19 cellular contexts compared by ENCODE assay signal in genomic region chr10:62694537-62695126, GRCh38.
DNase-seq lines count a peak whose midpoint lies in the region; ATAC-seq, FAIRE-seq and TF ChIP-seq lines count a peak whose summit lies in the region.
"Had no signal": no experiment of that assay in that cellular context is flagged by ENCODE, and none has a peak within 500 bp of the region (broad histone marks: within the 10 kb centered on the region; RNA-seq: fewer than 3 reads in every experiment).

No MANE protein-coding gene starts in this region.

- H2AFZ ChIP-seq in endothelial cell of umbilical vein (ENCODE audit: low read depth, low read length), result no peak overlapping the region
- H2AFZ ChIP-seq in H9 (ENCODE audit: low read length), result no peak overlapping the region
- H2AFZ ChIP-seq: PC-9 had no signal

- H3K79me2 ChIP-seq in endothelial cell of umbilical vein (ENCODE audit: control insufficient read depth, insufficient read depth, low read length) (no peaks in the 10 kb centered on the region), H9 (ENCODE audit: insufficient read depth, low read length) (no peaks in the 10 kb centered on the region)

- no peaks in the 10 kb centered on the region for H3K79me1 ChIP-seq in H9 (ENCODE audit: insufficient read depth, low read depth, low read length, poor library complexity, severe bottlenecking)

- no peak overlapping the region for H2BK15ac ChIP-seq in H9 (ENCODE audit: low read depth, low read length)

- intact Hi-C loops in endothelial cell of umbilical vein (cut with micrococcal nuclease), result no loop called here

- H2BK12ac ChIP-seq in H9 (ENCODE audit: insufficient read length, low read depth, low read length), result no peak overlapping the region

- BruUV-seq in endothelial cell of umbilical vein (replicated peaks; lab: Mats Ljungman, UMichigan), result no TSS peak

- no peak overlapping the region for H2BK120ac ChIP-seq in H9 (ENCODE audit: low read depth, low read length, poor library complexity, severe bottlenecking)

- H3K27me3 Mint-ChIP-seq in CD8-positive, alpha-beta memory T cell, result no peaks in the 10 kb centered on the region
- H3K27me3 Mint-ChIP-seq in T-cell, result no peaks in the 10 kb centered on the region
- H3K27me3 Mint-ChIP-seq in stimulated activated memory B cell treated with anti-CD40 and anti-IgM and Interleukin-4, amounts not matched to agents 10 μg/mL and 1 μg/mL and 100 μg/mL, for 72 hours, result no peaks in the 10 kb centered on the region
- H3K27me3 Mint-ChIP-seq in H9 (ENCODE audit: low read depth), result no peaks in the 10 kb centered on the region

- peak overlapping the region; percentile 48 to 88 (median 74) for H3K27ac Mint-ChIP-seq in CD8-positive, alpha-beta memory T cell
- H3K27ac Mint-ChIP-seq in T-cell (peak overlapping the region; percentile 13 to 40), H9 (no peak overlapping the region)
- H3K27ac Mint-ChIP-seq in stimulated activated memory B cell treated with anti-CD40 and anti-IgM and Interleukin-4, amounts not matched to agents 10 μg/mL and 1 μg/mL and 100 μg/mL, for 72 hours, result peak overlapping the region; percentile 12

- no peak overlapping the region for H3K56ac ChIP-seq in H9 (ENCODE audit: insufficient read length, low read depth, low read length)

- H2BK20ac ChIP-seq in H9 (ENCODE audit: low read depth, low read length, poor library complexity, severe bottlenecking), result no peak overlapping the region

- no peaks in the 10 kb centered on the region for H4K20me1 ChIP-seq in endothelial cell of umbilical vein (replicated peaks; ENCODE audit: control insufficient read depth, extremely low read depth, insufficient read depth, low read length)
- no peaks in the 10 kb centered on the region for H4K20me1 ChIP-seq in H9 (ENCODE audit: control insufficient read depth, insufficient read depth, insufficient read length)
- H4K20me1 ChIP-seq: BLaER1 treated with 17β-estradiol and CSF1 and Interleukin-3, amounts not matched to agents 10 nM and 100 nM had no signal

- peaks cover 9 to 14% (median 11%) of the 10 kb centered on the region in 5 donors for H3K9me3 Mint-ChIP-seq in CD8-positive, alpha-beta memory T cell
- H3K9me3 Mint-ChIP-seq in T-cell (peaks cover 5 to 14% (median 9%) of the 10 kb centered on the region in 3 donors), H9 (peaks cover 15% of the 10 kb centered on the region in 2 experiments)
- peaks cover 10% of the 10 kb centered on the region for H3K9me3 Mint-ChIP-seq in stimulated activated memory B cell treated with anti-CD40 and anti-IgM and Interleukin-4, amounts not matched to agents 10 μg/mL and 1 μg/mL and 100 μg/mL, for 72 hours

- H3K36me3 ChIP-seq in CD8-positive, alpha-beta memory T cell (ENCODE audit: insufficient read depth, low read length), result no peaks in the 10 kb centered on the region
- H3K36me3 ChIP-seq in endothelial cell of umbilical vein (ENCODE audit: control insufficient read depth in 2 of 2, extremely low read depth in 1 of 2, insufficient read depth in 2 of 2, low read length in 2 of 2), result no peaks in the 10 kb centered on the region
- H3K36me3 ChIP-seq: BLaER1 treated with 17β-estradiol and CSF1 and Interleukin-3, amounts not matched to agents 10 nM and 100 nM had no signal

- no peak overlapping the region for H2AK5ac ChIP-seq in H9 (ENCODE audit: insufficient read length, low read length)

- no peak overlapping the region for H3K14ac ChIP-seq in H9 (ENCODE audit: insufficient read depth, low read length)

- no peak overlapping the region for H2BK5ac ChIP-seq in H9 (ENCODE audit: insufficient read length, low read length)

- H3K18ac ChIP-seq in H9 (ENCODE audit: insufficient read length, low read depth, low read length), result no peak overlapping the region

- H4K5ac ChIP-seq in H9 (ENCODE audit: insufficient read length, low read depth, low read length), result no peak overlapping the region

- H3K4me3 Mint-ChIP-seq in CD8-positive, alpha-beta memory T cell, result peak overlapping the region in 6 of 7 donors; percentile 2 to 58 (median 26)
- H3K4me3 Mint-ChIP-seq in T-cell, result no peak overlapping the region
- H3K4me3 Mint-ChIP-seq in stimulated activated memory B cell treated with anti-CD40 and anti-IgM and Interleukin-4, amounts not matched to agents 10 μg/mL and 1 μg/mL and 100 μg/mL, for 72 hours, result no peak overlapping the region
- H3K4me3 Mint-ChIP-seq in H9, result no peak overlapping the region

- peak in 2 of 5 donors; percentile 14 to 22 for DNase-seq in CD8-positive, alpha-beta memory T cell
- DNase-seq in T-cell (peak in 1 of 34 experiments; percentile 36), endothelial cell of umbilical vein (ENCODE audit: low read depth, low spot score) (peak; percentile 10), H9 (no peak)
- DNase-seq: DND-41, NCI-H1436, NCI-H1930, NCI-H226, NCI-H524, PC-9, SIG-M5 had no signal

- H4K8ac ChIP-seq in H9 (replicated peaks; ENCODE audit: insufficient read length, low read depth, low read length), result no peak overlapping the region

- H3K4me1 ChIP-seq in CD8-positive, alpha-beta memory T cell (ENCODE audit: insufficient read depth, low read length), result peaks cover 34% of the 10 kb centered on the region
- peaks cover 8% of the 10 kb centered on the region for H3K4me1 ChIP-seq in endothelial cell of umbilical vein (ENCODE audit: control insufficient read depth, extremely low read depth, insufficient read depth, low read length)
- H3K4me1 ChIP-seq in H9 (ENCODE audit: insufficient read depth, low read length), result peaks cover 5% of the 10 kb centered on the region; the same call in 1 of the 2 replicates

- POLR2A ChIA-PET in CD8-positive, alpha-beta memory T cell (lab: Charles Lee), result no interaction called here
- POLR2A ChIA-PET in T-cell (lab: Charles Lee), result no interaction called here
- POLR2A ChIA-PET in endothelial cell of umbilical vein (lab: Charles Lee), result no interaction called here

- no peaks in the 10 kb centered on the region for H3K23me2 ChIP-seq in H9 (ENCODE audit: insufficient read length, low read depth, low read length, poor library complexity, severe bottlenecking)

- H3T11ph ChIP-seq in H9 (ENCODE audit: low read length), result no peak overlapping the region

- dilution Hi-C loops in endothelial cell of umbilical vein (cut with MboI; ENCODE audit: extremely low pct_ligation_motif_present, low sequenced_read_pairs), result no loop called here

- H3K4me2 ChIP-seq in endothelial cell of umbilical vein (ENCODE audit: insufficient read depth, low read length) (no peak overlapping the region), H9 (ENCODE audit: insufficient read depth, insufficient read length, low read length) (no peak overlapping the region)
- H3K4me2 ChIP-seq: KMS-11, PC-9 had no signal

- ATAC-seq in T-cell (replicated peaks in 1 of 4) (peak in 2 of 4 experiments; percentile 29 to 66), GM18498 (IDR thresholded peaks at IDR 0.05; ENCODE audit: unreplicated experiment) (no peak), GM18909 (IDR thresholded peaks at IDR 0.05; ENCODE audit: poor library complexity, unreplicated experiment) (no peak)
- no peak for ATAC-seq in stimulated activated memory B cell treated with anti-CD40 and anti-IgM and Interleukin-4, amounts not matched to agents 10 μg/mL and 1 μg/mL and 100 μg/mL, for 72 hours

- no peak overlapping the region for H3K27ac ChIP-seq in CD8-positive, alpha-beta memory T cell (ENCODE audit: low read depth, low read length)
- H3K27ac ChIP-seq in endothelial cell of umbilical vein (ENCODE audit: insufficient read depth, low read depth, low read length) (no peak overlapping the region), H9 (ENCODE audit: insufficient read length, low read depth, low read length) (no peak overlapping the region)
- H3K27ac ChIP-seq: KMS-11, PC-9, RWPE1 had no signal

- no peak overlapping the region for H3K4me3 ChIP-seq in CD8-positive, alpha-beta memory T cell (ENCODE audit: low read length)
- no peak overlapping the region for H3K4me3 ChIP-seq in endothelial cell of umbilical vein (replicated peaks in 1 of 3; ENCODE audit: insufficient read depth in 1 of 3, low read depth in 1 of 3, low read length in 3 of 3)
- H3K4me3 ChIP-seq: BLaER1 treated with 17β-estradiol and CSF1 and Interleukin-3, amounts not matched to agents 10 nM and 100 nM; PC-9 had no signal

- no peak overlapping the region for H3K4ac ChIP-seq in H9 (ENCODE audit: low read depth, low read length)

- WGBS in H9 (ENCODE audit: extremely low coverage, insufficient read length, low lambda C conversion rate), result no CpG with 5 or more reads among the region's 3 CpGs

- peaks cover 9% of the 10 kb centered on the region for H3K9me3 ChIP-seq in CD8-positive, alpha-beta memory T cell (ENCODE audit: low read length)
- H3K9me3 ChIP-seq in endothelial cell of umbilical vein (replicated peaks; ENCODE audit: control insufficient read depth, insufficient read depth, low read length) (no peaks in the 10 kb centered on the region), H9 (ENCODE audit: control insufficient read depth, low read depth, low read length) (no peaks in the 10 kb centered on the region)

- peaks cover 2 to 15% (median 2%) of the 10 kb centered on the region in 3 donors for H3K36me3 Mint-ChIP-seq in CD8-positive, alpha-beta memory T cell
- H3K36me3 Mint-ChIP-seq in T-cell (peaks cover 5% of the 10 kb centered on the region), H9 (ENCODE audit: insufficient read depth in 1 of 3, low read depth in 3 of 3) (peaks cover 0 to 14% (median 8%) of the 10 kb centered on the region in 3 experiments)
- peaks cover 10% of the 10 kb centered on the region for H3K36me3 Mint-ChIP-seq in stimulated activated memory B cell treated with anti-CD40 and anti-IgM and Interleukin-4, amounts not matched to agents 10 μg/mL and 1 μg/mL and 100 μg/mL, for 72 hours

- CTCF ChIA-PET in CD8-positive, alpha-beta memory T cell (lab: Charles Lee), result interaction anchor here (1.0 to 1.5 kb wide), 3 partner anchors 13 to 123 kb away, joined by 3 to 6 read pairs (median 4); no protein-coding TSS in a partner anchor
- CTCF ChIA-PET in T-cell (lab: Charles Lee) (interaction anchor here in 1 of 2 donors (1.8 kb wide), 1 partner anchor 9 kb away, joined by 5 read pairs; no protein-coding TSS in a partner anchor), endothelial cell of umbilical vein (lab: Charles Lee) (interaction anchor here (1.9 kb wide), 1 partner anchor 10 kb away, joined by 4 read pairs; no protein-coding TSS in a partner anchor)

- no peak overlapping the region for H4K91ac ChIP-seq in H9 (ENCODE audit: insufficient read length, low read depth, low read length)

- peaks cover 67 to 75% (median 70%) of the 10 kb centered on the region in 3 donors for H3K4me1 Mint-ChIP-seq in CD8-positive, alpha-beta memory T cell
- peaks cover 37 to 66% (median 60%) of the 10 kb centered on the region in 3 donors for H3K4me1 Mint-ChIP-seq in T-cell
- H3K4me1 Mint-ChIP-seq in stimulated activated memory B cell treated with anti-CD40 and anti-IgM and Interleukin-4, amounts not matched to agents 10 μg/mL and 1 μg/mL and 100 μg/mL, for 72 hours, result peaks cover 40% of the 10 kb centered on the region
- peaks cover 31 to 42% of the 10 kb centered on the region in 2 experiments for H3K4me1 Mint-ChIP-seq in H9

- TF ChIP-seq POLR2A in endothelial cell of umbilical vein (IDR thresholded peaks at IDR 0.05; ENCODE audit: low read depth, low read length), result no peak

- no peak overlapping the region for H3K23ac ChIP-seq in H9 (ENCODE audit: insufficient read length, low read depth, low read length)

- TF ChIP-seq CTCF in endothelial cell of umbilical vein (IDR thresholded peaks at IDR 0.05; ENCODE audit: extremely low read depth in 1 of 2, insufficient read depth in 1 of 2, low read depth in 1 of 2, low read length in 2 of 2) (no peak), H9 (conservative IDR thresholded peaks at IDR 0.05) (no peak)

- no peak for FAIRE-seq in endothelial cell of umbilical vein (lab: Jason Lieb, UNC)
- FAIRE-seq: G401.6, H1 had no signal

- H3K27me3 ChIP-seq in CD8-positive, alpha-beta memory T cell (ENCODE audit: insufficient read depth, low read length, poor library complexity, severe bottlenecking), result no peaks in the 10 kb centered on the region
- H3K27me3 ChIP-seq in endothelial cell of umbilical vein (ENCODE audit: control insufficient read depth in 2 of 2, insufficient read depth in 2 of 2, low read length in 2 of 2) (no peaks in the 10 kb centered on the region), H9 (ENCODE audit: insufficient read depth, low read length) (no peaks in the 10 kb centered on the region)
- H3K27me3 ChIP-seq: BLaER1 treated with 17β-estradiol and CSF1 and Interleukin-3, amounts not matched to agents 10 nM and 100 nM had no signal

- no peaks in the 10 kb centered on the region for H3K9me1 ChIP-seq in endothelial cell of umbilical vein (replicated peaks; ENCODE audit: control insufficient read depth, extremely low read depth, insufficient read depth, low read length)

- no peak overlapping the region for H3K9ac ChIP-seq in endothelial cell of umbilical vein (replicated peaks; ENCODE audit: extremely low read depth, insufficient read depth, low read length)
- no peak overlapping the region for H3K9ac ChIP-seq in H9 (ENCODE audit: extremely low read depth, insufficient read length, low read length)
- H3K9ac ChIP-seq: BLaER1 treated with 17β-estradiol and CSF1 and Interleukin-3, amounts not matched to agents 10 nM and 100 nM; KMS-11 had no signal

Comparison
In these comparisons a context has a peak if more than half of its experiments do, and no peak if none do; other contexts are left out.
1. H3K27ac Mint-ChIP-seq: peak in CD8-positive, alpha-beta memory T cell (8 of 8), T-cell (2 of 2) and stimulated activated memory B cell treated with anti-CD40 and anti-IgM and Interleukin-4, amounts not matched to agents 10 μg/mL and 1 μg/mL and 100 μg/mL, for 72 hours (single experiment); none in H9 (0 of 3).
2. H3K4me3 Mint-ChIP-seq: peak in CD8-positive, alpha-beta memory T cell (6 of 7); none in T-cell (0 of 3), stimulated activated memory B cell treated with anti-CD40 and anti-IgM and Interleukin-4, amounts not matched to agents 10 μg/mL and 1 μg/mL and 100 μg/mL, for 72 hours (single experiment) and H9 (0 of 2).